In genomic region chr21:37176716-37177115, GRCh38 we compare ENCODE assay signal across 22 cellular contexts.
DNase-seq lines count a peak whose midpoint lies in the region; ATAC-seq, FAIRE-seq and TF ChIP-seq lines count a peak whose summit lies in the region.
"Had no signal": no experiment of that assay in that cellular context is flagged by ENCODE, and none has a peak within 500 bp of the region (broad histone marks: within the 10 kb centered on the region; RNA-seq: fewer than 3 reads in every experiment).

No MANE protein-coding gene starts in this region.

- H3K4me2 ChIP-seq in mesendoderm (ENCODE audit: low read length), result no peak overlapping the region
- H3K4me2 ChIP-seq: A549 had no signal

- H3K4ac ChIP-seq in mesendoderm (ENCODE audit: low read depth, low read length), result no peak overlapping the region

- H3K36me3 Mint-ChIP-seq in MCF 10A (ENCODE audit: insufficient read depth, unreplicated experiment), result peaks cover 54% of the 10 kb centered on the region

- WGBS in mesendoderm (ENCODE audit: extremely low coverage, insufficient coverage, low lambda C conversion rate), result no CpG with 5 or more reads among the region's 5 CpGs

- H4K8ac ChIP-seq in mesendoderm (ENCODE audit: low read depth, low read length), result no peak overlapping the region

- no peaks in the 10 kb centered on the region for H3K9me3 ChIP-seq in breast epithelium
- no peaks in the 10 kb centered on the region for H3K9me3 ChIP-seq in upper lobe of right lung
- H3K9me3 ChIP-seq: A549, SJSA1 had no signal

- peak; percentile 54 for ATAC-seq in upper lobe of right lung
- ATAC-seq: A549, left lobe of liver had no signal

- no peak overlapping the region for H4K5ac ChIP-seq in mesendoderm (ENCODE audit: low read length)

- no peaks in the 10 kb centered on the region for H3K36me3 ChIP-seq in breast epithelium
- peaks cover 4% of the 10 kb centered on the region for H3K36me3 ChIP-seq in bronchial epithelial cell (ENCODE audit: control insufficient read depth, insufficient read depth, low read length)
- H3K36me3 ChIP-seq in mesendoderm (ENCODE audit: control insufficient read depth, insufficient read depth, low read length), result peaks cover 2% of the 10 kb centered on the region
- H3K36me3 ChIP-seq in upper lobe of right lung, result peaks cover 66% of the 10 kb centered on the region

- no peaks in the 10 kb centered on the region for H3K27me3 Mint-ChIP-seq in MCF 10A (ENCODE audit: insufficient read depth, unreplicated experiment)
- H3K27me3 Mint-ChIP-seq: activated CD4-positive, alpha-beta T cell treated with anti-CD3 and anti-CD28 coated beads, Interleukin-2, amount 10 ng/mL, durations not matched to agents 24 days and 14 days; activated naive CD4-positive, alpha-beta T cell treated with anti-CD3 and anti-CD28 coated beads, Interleukin-2, amount 50 U/mL, for 24 hours; CD4-positive, alpha-beta T cell; naive B cell had no signal

- H3K27ac Mint-ChIP-seq in MCF 10A (ENCODE audit: low read depth, unreplicated experiment), result no peak overlapping the region
- H3K27ac Mint-ChIP-seq: activated CD4-positive, alpha-beta T cell treated with anti-CD3 and anti-CD28 coated beads, Interleukin-2, amount 10 ng/mL, durations not matched to agents 24 days and 14 days; activated naive CD4-positive, alpha-beta T cell treated with anti-CD3 and anti-CD28 coated beads, Interleukin-2, amount 50 U/mL, for 24 hours; CD4-positive, alpha-beta T cell; naive B cell had no signal

- no peaks in the 10 kb centered on the region for H3K79me1 ChIP-seq in mesendoderm (ENCODE audit: low read length)

- intact Hi-C loops in breast epithelium (cut with DNase I; ENCODE audit: low total_unique reads) (no loop called here), MCF 10A (cut with micrococcal nuclease) (no loop called here), upper lobe of right lung (cut with DNase I) (no loop called here)

- POLR2A ChIA-PET in MCF 10A (lab: Yijun Ruan, JAX), result interaction anchor here (0.6 kb wide), 1 partner anchor 346 kb away, joined by 3 read pairs; no protein-coding TSS in a partner anchor

- no peaks in the 10 kb centered on the region for H3K9me3 Mint-ChIP-seq in MCF 10A (ENCODE audit: unreplicated experiment)
- H3K9me3 Mint-ChIP-seq: activated CD4-positive, alpha-beta T cell treated with anti-CD3 and anti-CD28 coated beads, Interleukin-2, amount 10 ng/mL, durations not matched to agents 24 days and 14 days; activated naive CD4-positive, alpha-beta T cell treated with anti-CD3 and anti-CD28 coated beads, Interleukin-2, amount 50 U/mL, for 24 hours; CD4-positive, alpha-beta T cell had no signal

- H3K9ac ChIP-seq in mesendoderm (ENCODE audit: low read length), result no peak overlapping the region

- H3K23ac ChIP-seq in mesendoderm (ENCODE audit: low read length), result no peak overlapping the region

- H2AK5ac ChIP-seq in mesendoderm (ENCODE audit: low read length), result no peak overlapping the region

- H3K18ac ChIP-seq in mesendoderm (ENCODE audit: low read length), result no peak overlapping the region

- BruUV-seq in MCF 10A (replicated peaks; lab: Mats Ljungman, UMichigan), result no TSS peak

- H3K4me3 Mint-ChIP-seq in MCF 10A (ENCODE audit: unreplicated experiment), result no peak overlapping the region
- H3K4me3 Mint-ChIP-seq: activated CD4-positive, alpha-beta T cell treated with anti-CD3 and anti-CD28 coated beads, Interleukin-2, amount 10 ng/mL, durations not matched to agents 24 days and 14 days; activated naive CD4-positive, alpha-beta T cell treated with anti-CD3 and anti-CD28 coated beads, Interleukin-2, amount 50 U/mL, for 24 hours; CD4-positive, alpha-beta T cell; naive B cell had no signal

- H2BK5ac ChIP-seq in mesendoderm (ENCODE audit: low read length), result no peak overlapping the region

- H2BK120ac ChIP-seq in mesendoderm (ENCODE audit: low read depth, low read length), result no peak overlapping the region

- CTCF ChIA-PET in MCF 10A (lab: Yijun Ruan, JAX), result interaction anchor here (0.6 kb wide), 2 partner anchors 89 to 1795 kb away, joined by 3 to 4 read pairs; no protein-coding TSS in a partner anchor

- no peak for TF ChIP-seq CTCF in breast epithelium (IDR thresholded peaks at IDR 0.05)
- no peak for TF ChIP-seq CTCF in MCF 10A (IDR thresholded peaks at IDR 0.05; ENCODE audit: unreplicated experiment)
- TF ChIP-seq CTCF in bronchial epithelial cell (IDR thresholded peaks at IDR 0.05; ENCODE audit: insufficient read depth, low read length, severe bottlenecking), result no peak
- no peak for TF ChIP-seq CTCF in upper lobe of right lung (IDR thresholded peaks at IDR 0.05)

- H3K79me2 ChIP-seq in mesendoderm (ENCODE audit: control insufficient read depth, insufficient read depth, low read length), result no peaks in the 10 kb centered on the region

- H3K27ac ChIP-seq in breast epithelium (peak overlapping the region; percentile 21 to 65), mesendoderm (ENCODE audit: low read depth, low read length) (no peak overlapping the region), upper lobe of right lung (no peak overlapping the region)
- H3K27ac ChIP-seq: A549, SJSA1 had no signal

- peak; percentile 40 for FAIRE-seq in bronchial epithelial cell (lab: Jason Lieb, UNC)
- FAIRE-seq: A549 had no signal

- TF ChIP-seq POLR2A in breast epithelium (IDR thresholded peaks at IDR 0.05), result no peak

- H2BK15ac ChIP-seq in mesendoderm (replicated peaks; ENCODE audit: low read depth), result no peak overlapping the region

- no peak overlapping the region for H3K4me3 ChIP-seq in breast epithelium
- no peak overlapping the region for H3K4me3 ChIP-seq in bronchial epithelial cell (ENCODE audit: low read depth, low read length)
- H3K4me3 ChIP-seq in mesendoderm (ENCODE audit: low read length), result no peak overlapping the region
- no peak overlapping the region for H3K4me3 ChIP-seq in upper lobe of right lung
- H3K4me3 ChIP-seq: A549, SJSA1 had no signal

- H3K4me1 Mint-ChIP-seq in MCF 10A (ENCODE audit: insufficient read depth, unreplicated experiment), result no peaks in the 10 kb centered on the region
- H3K4me1 Mint-ChIP-seq: activated CD4-positive, alpha-beta T cell treated with anti-CD3 and anti-CD28 coated beads, Interleukin-2, amount 10 ng/mL, durations not matched to agents 24 days and 14 days; activated naive CD4-positive, alpha-beta T cell treated with anti-CD3 and anti-CD28 coated beads, Interleukin-2, amount 50 U/mL, for 24 hours; naive B cell had no signal

- H3K27me3 ChIP-seq in breast epithelium (no peaks in the 10 kb centered on the region), bronchial epithelial cell (ENCODE audit: control insufficient read depth, insufficient read depth, low read length) (no peaks in the 10 kb centered on the region), mesendoderm (ENCODE audit: insufficient read depth, low read length, poor library complexity) (no peaks in the 10 kb centered on the region), upper lobe of right lung (no peaks in the 10 kb centered on the region)
- H3K27me3 ChIP-seq: SJSA1 had no signal

- no peak overlapping the region for H3K56ac ChIP-seq in mesendoderm (ENCODE audit: low read length)

- DNase-seq in breast epithelium (ENCODE audit: low spot score in 2 of 2) (peak in 1 of 2 donors; percentile 49), MCF 10A (ENCODE audit: unreplicated experiment) (no peak), bronchial epithelial cell (ENCODE audit: low read depth) (peak; percentile 53), mesendoderm (peak; percentile 14), upper lobe of right lung (no peak), iPS-NIHi7 (ENCODE audit: extremely low spot score) (no peak), middle frontal gyrus (ENCODE audit: extremely low spot score, low spot score) (no peak), midbrain (lab: John Stamatoyannopoulos, UW) (no peak)
- DNase-seq: activated CD4-positive, alpha-beta T cell treated with anti-CD3 and anti-CD28 coated beads, Interleukin-2, amount 10 ng/mL, durations not matched to agents 24 days and 14 days; activated T-cell treated with anti-CD3 and anti-CD28 coated beads for 4 hours; CD4-positive, alpha-beta T cell; GOT3; Karpas-422; naive B cell; NCI-H1417 treated with DMSO at 0.1 percent for 48 hours; posterior cingulate gyrus; stimulated activated naive CD4-positive, alpha-beta T cell treated with Interleukin-2 at 50 U/mL for 16 hours; T1000 had no signal

- no peaks in the 10 kb centered on the region for H3K4me1 ChIP-seq in breast epithelium
- H3K4me1 ChIP-seq in mesendoderm (ENCODE audit: control insufficient read depth, low read depth, low read length), result no peaks in the 10 kb centered on the region
- H3K4me1 ChIP-seq in upper lobe of right lung, result no peaks in the 10 kb centered on the region
- H3K4me1 ChIP-seq: A549, SJSA1 had no signal

Comparison
In these comparisons a context has a peak if more than half of its experiments do, and no peak if none do; other contexts are left out.
1. DNase-seq: peak in bronchial epithelial cell (single experiment) and mesendoderm (single experiment); none in MCF 10A (single experiment), upper lobe of right lung (single experiment), iPS-NIHi7 (single experiment), middle frontal gyrus (single experiment) and midbrain (single experiment).
2. H3K27ac ChIP-seq: peak in breast epithelium (2 of 2); none in mesendoderm (single experiment) and upper lobe of right lung (single experiment).